Comparison of ENCODE assay signal across 18 cellular contexts in the genomic region with DNA sequence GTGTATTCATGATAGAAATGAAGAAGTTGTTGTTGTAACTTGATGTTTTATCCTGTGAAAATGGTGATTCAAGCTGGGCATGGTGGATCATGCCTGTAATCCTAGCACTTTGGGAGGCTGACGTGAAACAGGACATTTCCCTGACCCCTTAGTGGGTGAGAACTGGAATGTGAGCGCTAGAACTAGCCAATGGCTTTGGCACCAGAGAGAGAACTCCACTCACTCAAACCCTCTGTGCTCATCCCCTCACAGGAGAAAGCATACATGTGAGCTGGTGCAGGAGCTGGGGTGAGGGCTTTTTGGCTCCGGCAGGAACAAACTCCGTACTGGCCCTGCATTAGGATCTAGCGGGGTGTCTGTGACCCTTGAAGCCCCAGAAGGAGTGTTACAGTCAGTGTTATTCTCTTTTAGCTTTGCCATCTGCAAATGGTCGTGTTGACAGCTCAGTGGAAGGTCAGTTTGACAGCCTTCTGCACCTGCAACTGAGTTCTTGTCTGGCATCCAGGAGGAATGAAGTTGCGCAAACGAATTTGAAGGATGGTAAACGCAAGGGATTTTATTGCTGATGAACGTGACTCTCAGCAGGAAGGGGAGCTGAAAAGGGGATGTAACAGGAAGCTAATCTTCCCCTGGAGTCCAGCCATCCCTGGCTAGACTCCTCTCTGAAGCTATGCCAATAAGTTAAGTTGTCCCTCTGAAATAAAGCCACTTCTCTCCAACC.
"Had no signal": no experiment of that assay in that cellular context is flagged by ENCODE, and none has a peak within 500 bp of the region (broad histone marks: within the 10 kb centered on the region; RNA-seq: fewer than 3 reads in every experiment).

No MANE protein-coding gene starts in this region.

- H3K4me3 ChIP-seq: coronary artery, heart left ventricle, right atrium auricular region, testis, transverse colon had no signal

- H3K27ac ChIP-seq: coronary artery, heart left ventricle, neutrophil, right atrium auricular region, testis, transverse colon had no signal

- H3K27me3 ChIP-seq: heart left ventricle, neutrophil, right atrium auricular region, testis, transverse colon had no signal

- ATAC-seq: heart left ventricle; naive thymus-derived CD4-positive, alpha-beta T cell; stimulated activated memory B cell treated with anti-CD40 and anti-IgM and Interleukin-4, amounts not matched to agents 10 μg/mL and 1 μg/mL and 100 μg/mL, for 72 hours had no signal

- H3K4me1 ChIP-seq: right atrium auricular region, testis, transverse colon had no signal

- H3K36me3 ChIP-seq: heart left ventricle, neutrophil, right atrium auricular region, transverse colon had no signal

- H3K9me3 ChIP-seq: neutrophil, right atrium auricular region, testis, transverse colon had no signal

- DNase-seq: effector CD4-positive, alpha-beta T cell; endodermal cell; erythroblast; foreskin melanocyte; heart left ventricle; hippocampal formation; naive thymus-derived CD4-positive, alpha-beta T cell; nephron progenitor cell; posterior cingulate gyrus; stimulated activated CD4-positive, alpha-beta T cell treated with anti-CD3 and anti-CD28 coated beads, Interleukin-15, amount 100 ng/mL, for 24 hours; stimulated activated CD4-positive, alpha-beta T cell treated with anti-CD3 and anti-CD28 coated beads, Interleukin-1b, Interleukin-23, amount 100 ng/mL, for 48 hours; stimulated activated CD4-positive, alpha-beta T cell treated with anti-CD3 and anti-CD28 coated beads, Interleukin-4, amount 100 ng/mL, for 24 hours; testis; transverse colon had no signal
